In the genomic region with DNA sequence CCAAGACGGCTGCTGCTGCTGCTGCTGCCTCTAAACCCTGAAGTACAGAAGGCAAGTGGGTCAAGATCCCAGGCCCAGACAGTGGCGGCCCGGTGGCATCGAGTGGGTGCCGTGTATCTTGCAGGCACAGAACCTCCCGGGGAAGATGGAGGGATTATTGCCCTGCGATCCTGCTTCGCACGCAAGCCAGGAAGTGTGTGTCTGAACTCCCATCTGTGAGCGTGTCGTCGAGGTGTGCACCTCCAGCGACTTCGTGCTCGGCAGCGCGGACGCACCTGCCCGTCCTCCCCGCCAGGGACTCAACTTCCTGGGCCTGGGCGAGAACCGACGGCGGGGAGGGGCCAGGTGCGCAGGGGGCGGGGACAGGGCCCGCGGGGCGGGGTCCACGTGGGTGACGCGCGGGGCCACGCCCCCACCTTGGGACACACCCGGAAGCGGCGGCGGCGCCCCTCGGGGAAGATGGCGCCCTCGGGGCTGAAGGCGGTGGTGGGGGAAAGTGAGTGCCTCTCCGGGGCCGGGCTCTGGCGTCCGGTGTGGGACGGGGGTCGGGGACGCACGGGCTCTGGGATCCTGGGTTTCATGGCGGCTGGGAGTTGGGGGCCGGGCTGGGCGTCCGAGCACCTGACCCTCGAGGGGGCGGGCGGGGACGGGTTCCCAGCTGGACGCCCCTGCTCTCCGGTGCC, we compare ENCODE assay signal across 8 cellular contexts. TPM values are rescaled to one million over a fixed set of nuclear protein-coding genes. Genes with fewer than 3 reads are reported as not detected.
DNase-seq lines count a peak whose midpoint lies in the region; ATAC-seq and TF ChIP-seq lines count a peak whose summit lies in the region.

A gene (plus strand): TSS at position 420 of the 683 bp plus-strand sequence. CDS start 40 bp downstream, at position 460.

- H3K4me3 ChIP-seq in ectodermal cell (ENCODE audit: insufficient read depth, low read depth, low read length): peak within 1 kb of the TSS; percentile 58

- H3K36me3 ChIP-seq in ectodermal cell (ENCODE audit: control insufficient read depth, insufficient read depth, low read length): no peaks in the 10 kb centered on the region

- H3K9me3 ChIP-seq in ectodermal cell (ENCODE audit: control insufficient read depth, low read length): no peaks in the 10 kb centered on the region

- ATAC-seq in HG02970 (IDR thresholded peaks at IDR 0.05; ENCODE audit: low FRiP score, unreplicated experiment): peak; percentile 75
- no peak for ATAC-seq in GM19452 (IDR thresholded peaks at IDR 0.05; ENCODE audit: unreplicated experiment)

- WGBS in ectodermal cell, 2 experiments: 10% methylated on average over 61 of the region's 61 CpGs

- peaks cover 25% of the 10 kb centered on the region for H3K27me3 ChIP-seq in ectodermal cell (ENCODE audit: control insufficient read depth, insufficient read depth, low read length, poor library complexity, severe bottlenecking)

- peak; percentile 61 for DNase-seq in NCI-H2227 treated with DMSO at 0.1 percent for 48 hours (lab: John Stamatoyannopoulos, UW)
- DNase-seq in activated CD4-positive, alpha-beta T cell treated with anti-CD3 and anti-CD28 coated beads, Interleukin-2, amount 50 U/mL, for 48 hours: peak; percentile 91
- DNase-seq in mesenteric fat pad (ENCODE audit: low spot score): peak; percentile 94
- peak; percentile 93 for DNase-seq in stimulated activated CD8-positive, alpha-beta memory T cell treated with anti-CD3 and anti-CD28 coated beads, Interleukin-4, amount 100 ng/mL, for 48 hours

- peak; percentile 87 for TF ChIP-seq POLR2A in GM10847 (IDR thresholded peaks at IDR 0.05; ENCODE audit: extremely low read depth, insufficient read length)

- no peaks in the 10 kb centered on the region for H3K4me1 ChIP-seq in ectodermal cell (ENCODE audit: control insufficient read depth, insufficient read depth, low read length)

- H3K27ac ChIP-seq in ectodermal cell (ENCODE audit: insufficient read depth, low read depth, low read length, poor library complexity, severe bottlenecking): no peak within 1 kb of the TSS

RNA-seq across cellular contexts. Expression of the gene that starts here (rescaled TPM):
- 56.9 TPM for polyA plus RNA-seq in ectodermal cell (2013, experiment 1 of 4)
- 58.2 TPM for polyA plus RNA-seq in ectodermal cell (2013, experiment 2 of 4)
- 46.8 TPM for polyA plus RNA-seq in ectodermal cell (2013, experiment 3 of 4)
- polyA plus RNA-seq in ectodermal cell (2013, experiment 4 of 4): 48.8 TPM
- 60.4 TPM for total RNA-seq in mesenteric fat pad
